In genomic region chr11:134851503-134852270, GRCh38 we compare ENCODE assay signal across 7 cellular contexts.
DNase-seq lines count a peak whose midpoint lies in the region; ATAC-seq, FAIRE-seq and TF ChIP-seq lines count a peak whose summit lies in the region.
"Not testable (repeated sequence)": the region's sequence is repeated elsewhere in the genome, so short reads cannot be mapped to it uniquely, and the experiment has no call there.

No MANE protein-coding gene starts in this region.

- not testable (repeated sequence) for TF ChIP-seq POLR2A in HCT116 (IDR thresholded peaks at IDR 0.05; ENCODE audit: borderline replicate concordance, extremely low read depth, insufficient read depth, insufficient read length); H1 (IDR thresholded peaks at IDR 0.05; ENCODE audit: control extremely low read depth in 1 of 2, low read depth in 2 of 2, low read length in 2 of 2); prostate gland (IDR thresholded peaks at IDR 0.05)

- not testable (repeated sequence) for H2BK120ac ChIP-seq in H1 (replicated peaks; ENCODE audit: low read depth, low read length)

- H2BK5ac ChIP-seq in H1 (ENCODE audit: low read depth, low read length) = not testable (repeated sequence)

- H3K27ac ChIP-seq in HCT116 (ENCODE audit: low read depth, low read length) = peak overlapping the region; percentile 50
- not testable (repeated sequence) for H3K27ac ChIP-seq in RWPE2 (ENCODE audit: poor library complexity, severe bottlenecking); astrocyte (ENCODE audit: low read depth, low read length); H1 (ENCODE audit: low read depth, low read length); prostate gland

- H3K18ac ChIP-seq in H1 (ENCODE audit: extremely low read depth, low read length) = 0 out of 2 replicates have a peak overlapping the region, but pooled peaks have one; percentile 53

- H3K9ac ChIP-seq in HCT116 (ENCODE audit: low read length) (peak overlapping the region; percentile 47), iPS-15b (ENCODE audit: low read depth, low read length) (peak overlapping the region; percentile 16)
- not testable (repeated sequence) for H3K9ac ChIP-seq in astrocyte (ENCODE audit: low read length); H1 (replicated peaks in 1 of 4; ENCODE audit: extremely low read depth in 1 of 4, low read depth in 3 of 4, low read length in 3 of 4)

- H3K36me3 Mint-ChIP-seq in astrocyte (ENCODE audit: low read depth, unreplicated experiment) = not testable (repeated sequence)

- H3K4me3 Mint-ChIP-seq in astrocyte (ENCODE audit: unreplicated experiment) = not testable (repeated sequence)

- POLR2A ChIA-PET in HCT116 (lab: Charles Lee); H1 (lab: Charles Lee; ENCODE audit: partially characterized antibody): not testable (repeated sequence)

- not testable (repeated sequence) for H3K23ac ChIP-seq in H1 (ENCODE audit: insufficient read length)

- not testable (repeated sequence) for TF ChIP-seq EP300 in H1 (IDR thresholded peaks at IDR 0.05; ENCODE audit: borderline replicate concordance in 1 of 2, low read depth in 2 of 2, low read length in 2 of 2)

- H3K27me3 Mint-ChIP-seq in astrocyte (ENCODE audit: low read depth, unreplicated experiment) = peaks cover 21% of the 10 kb centered on the region

- not testable (repeated sequence) for H3K4ac ChIP-seq in H1 (replicated peaks; ENCODE audit: insufficient read length, low read depth, low read length)

- peak overlapping the region; percentile 80; the same call in 1 of the 2 replicates for H2BK20ac ChIP-seq in H1 (ENCODE audit: low read length)

- not testable (repeated sequence) for H3K79me1 ChIP-seq in H1 (ENCODE audit: low read depth, low read length)

- CTCF ChIA-PET in HCT116 (lab: Charles Lee) = not testable (repeated sequence)
- CTCF ChIA-PET in H1 (lab: Charles Lee; ENCODE audit: partially characterized antibody) = interaction anchor here (1.0 to 3.1 kb wide), 6 partner anchors 9 to 278 kb away, joined by 3 to 22 read pairs (median 5); no protein-coding TSS in a partner anchor

- not testable (repeated sequence) for H3K36me3 ChIP-seq in HCT116 (ENCODE audit: control insufficient read depth in 1 of 2, insufficient read depth in 2 of 2, low read length in 2 of 2); MG63; RWPE2 (ENCODE audit: low read depth); astrocyte (ENCODE audit: insufficient read depth, low read length); H1 (ENCODE audit: control insufficient read depth in 2 of 4, insufficient read depth in 4 of 4, low read length in 3 of 4); iPS-15b (ENCODE audit: control insufficient read depth, insufficient read depth, low read length); prostate gland

- H4K8ac ChIP-seq in H1 (ENCODE audit: extremely low read depth, insufficient read depth, low read length) = peak overlapping the region; percentile 39; the same call in 1 of the 2 replicates

- H2BK15ac ChIP-seq in H1 (ENCODE audit: low read length) = not testable (repeated sequence)

- H3K4me1 Mint-ChIP-seq in astrocyte (ENCODE audit: low read depth, unreplicated experiment) = not testable (repeated sequence)

- H2AFZ ChIP-seq in HCT116 (ENCODE audit: low read depth, low read length, poor library complexity, severe bottlenecking) = peak overlapping the region; percentile 63
- not testable (repeated sequence) for H2AFZ ChIP-seq in astrocyte (ENCODE audit: low read depth, low read length)
- 0 out of 2 replicates have a peak overlapping the region, but pooled peaks have one; percentile 61 for H2AFZ ChIP-seq in H1 (ENCODE audit: low read length)

- not testable (repeated sequence) for TF ChIP-seq CTCF in HCT116 (IDR thresholded peaks at IDR 0.05 in 2 of 3, conservative IDR thresholded peaks at IDR 0.05 in 1 of 3; ENCODE audit: borderline replicate concordance in 1 of 3, insufficient read depth in 1 of 3, low read depth in 2 of 3, low read length in 2 of 3); RWPE2 (IDR thresholded peaks at IDR 0.05; ENCODE audit: poor library complexity, severe bottlenecking); astrocyte (IDR thresholded peaks at IDR 0.05; ENCODE audit: insufficient read depth, low read depth, low read length); H1 (IDR thresholded peaks at IDR 0.05; ENCODE audit: control extremely low read depth in 1 of 3, insufficient read depth in 1 of 3, low read depth in 1 of 3, low read length in 3 of 3); prostate gland (IDR thresholded peaks at IDR 0.05)

- H3K23me2 ChIP-seq in H1 (ENCODE audit: low read depth, low read length) = not testable (repeated sequence)

- BruUV-seq in HCT116 (replicated peaks; lab: Mats Ljungman, UMichigan) = TSS peak; percentile 99

- WGBS in H1 (ENCODE audit: extremely low coverage in 1 of 2, insufficient coverage in 1 of 2, insufficient read length in 1 of 2, insufficient replicate concordance in 2 of 2, low coverage in 1 of 2, low lambda C conversion rate in 2 of 2, missing lambda C conversion rate in 1 of 2), 2 experiments = 75% methylated on average over 22 of the region's 22 CpGs; no CpG with 5 or more reads in 1 of the 2 experiments
- WGBS in prostate gland = 41% methylated on average over 22 of the region's 22 CpGs

- ATAC-seq in HCT116 (peak; percentile 68), RWPE2 (ENCODE audit: low read depth) (peak; percentile 66)

- not testable (repeated sequence) for H3K9me3 ChIP-seq in HCT116 (ENCODE audit: control insufficient read depth in 1 of 2, insufficient read depth in 1 of 2, low read depth in 1 of 2, low read length in 2 of 2); MG63; RWPE2 (ENCODE audit: severe bottlenecking); astrocyte (ENCODE audit: insufficient read depth, low read depth, low read length); H1 (ENCODE audit: insufficient read depth in 2 of 2, low read depth in 1 of 2, low read length in 1 of 2); iPS-15b (ENCODE audit: control insufficient read depth, insufficient read depth, low read length); prostate gland

- not testable (repeated sequence) for H3K56ac ChIP-seq in H1 (replicated peaks; ENCODE audit: insufficient read length, low read depth, low read length)

- DNase-seq in HCT116 (ENCODE audit: low read depth, low spot score) = peak; percentile 98
- DNase-seq in MG63 = peak; percentile 11
- DNase-seq in RWPE2 (ENCODE audit: low spot score); astrocyte (ENCODE audit: low read depth): not testable (repeated sequence)
- DNase-seq in H1 (ENCODE audit: low read depth in 1 of 2, low spot score in 2 of 2) = peak in 1 of 2 experiments; percentile 55
- peak; percentile 25 for DNase-seq in prostate gland (ENCODE audit: low spot score)

- not testable (repeated sequence) for H3K9me2 ChIP-seq in HCT116 (ENCODE audit: insufficient read depth)

- not testable (repeated sequence) for H3K9me3 Mint-ChIP-seq in astrocyte (ENCODE audit: unreplicated experiment)

- not testable (repeated sequence) for H2BK12ac ChIP-seq in H1 (ENCODE audit: low read depth, low read length)

- not testable (repeated sequence) for H3K27me3 ChIP-seq in HCT116 (ENCODE audit: insufficient read depth, low read length); MG63; RWPE2 (ENCODE audit: insufficient read depth, poor library complexity, severe bottlenecking); astrocyte (ENCODE audit: insufficient read depth, low read length); H1 (replicated peaks in 1 of 4; ENCODE audit: control insufficient read depth in 3 of 4, extremely low read depth in 1 of 4, insufficient read depth in 3 of 4, low read length in 3 of 4); iPS-15b (ENCODE audit: control insufficient read depth, insufficient read depth, low read length); prostate gland (replicated peaks; ENCODE audit: insufficient read depth)

- peak overlapping the region; percentile 42 for H3K27ac Mint-ChIP-seq in astrocyte (ENCODE audit: unreplicated experiment)

- intact Hi-C loops in HCT116 (cut with micrococcal nuclease); prostate gland (cut with DNase I): not testable (repeated sequence)

- H3K14ac ChIP-seq in H1 (ENCODE audit: insufficient read length) = not testable (repeated sequence)

- not testable (repeated sequence) for H2AK5ac ChIP-seq in H1 (ENCODE audit: low read depth, low read length)

- H4K91ac ChIP-seq in H1 (replicated peaks; ENCODE audit: insufficient read length, low read length) = not testable (repeated sequence)

- not testable (repeated sequence) for TF ChIP-seq RAD21 in HCT116 (IDR thresholded peaks at IDR 0.05; ENCODE audit: low read depth); H1 (IDR thresholded peaks at IDR 0.05 in 1 of 2, conservative IDR thresholded peaks at IDR 0.05 in 1 of 2; ENCODE audit: low read depth in 2 of 2, low read length in 2 of 2)

- H4K20me1 ChIP-seq in HCT116 (ENCODE audit: insufficient read depth); astrocyte (ENCODE audit: insufficient read depth, low read length); H1 (replicated peaks in 1 of 2; ENCODE audit: control insufficient read depth in 1 of 2, insufficient read depth in 2 of 2, low read length in 2 of 2): not testable (repeated sequence)

- peaks cover 4 to 16% of the 10 kb centered on the region in 2 experiments; a peak in 3 of 4 replicates for H3K4me1 ChIP-seq in HCT116 (ENCODE audit: control insufficient read depth in 1 of 2, insufficient read depth in 2 of 2, low read length in 2 of 2)
- not testable (repeated sequence) for H3K4me1 ChIP-seq in RWPE2 (ENCODE audit: insufficient read depth, poor library complexity, severe bottlenecking); astrocyte (ENCODE audit: insufficient read depth, low read length); H1 (replicated peaks in 1 of 4; ENCODE audit: control insufficient read depth in 3 of 4, insufficient read depth in 4 of 4, low read length in 3 of 4); iPS-15b (ENCODE audit: control insufficient read depth, insufficient read depth, low read length); prostate gland (replicated peaks)

- not testable (repeated sequence) for H3K79me2 ChIP-seq in HCT116 (ENCODE audit: insufficient read depth, low read length); astrocyte (ENCODE audit: insufficient read depth, low read length); H1 (ENCODE audit: control insufficient read depth in 1 of 2, insufficient read depth in 2 of 2, low read length in 2 of 2)

- H3K4me3 ChIP-seq in HCT116 (replicated peaks in 1 of 2; ENCODE audit: low read depth in 1 of 2, low read length in 2 of 2) (peak overlapping the region; percentile 43 to 44), iPS-15b (ENCODE audit: low read depth, low read length) (peak overlapping the region; percentile 55), prostate gland (peak overlapping the region in 1 of 2 donors; percentile 5)
- not testable (repeated sequence) for H3K4me3 ChIP-seq in MG63; RWPE2 (ENCODE audit: severe bottlenecking); astrocyte (ENCODE audit: insufficient read depth, low read depth, low read length); H1 (ENCODE audit: extremely low read depth in 1 of 4, insufficient read depth in 2 of 4, low read depth in 3 of 4, low read length in 4 of 4)

- RAD21 ChIA-PET in HCT116 (lab: Charles Lee; ENCODE audit: low non-redundant PET in 1 of 2, low total read pairs in 2 of 2, uncharacterized antibody in 2 of 2, unreplicated experiment in 2 of 2) = not testable (repeated sequence)

- H4K5ac ChIP-seq in H1 (ENCODE audit: insufficient read length, low read depth, low read length) = not testable (repeated sequence)

- peak overlapping the region; percentile 84 for H3K4me2 ChIP-seq in HCT116 (ENCODE audit: low read length)
- not testable (repeated sequence) for H3K4me2 ChIP-seq in astrocyte (ENCODE audit: low read length)
- peak overlapping the region in 1 of 2 experiments; percentile 43; a peak in 2 of 4 replicates for H3K4me2 ChIP-seq in H1 (ENCODE audit: insufficient read depth in 1 of 2, low read depth in 2 of 2, low read length in 2 of 2)

- not testable (repeated sequence) for FAIRE-seq in astrocyte (lab: Jason Lieb, UNC)
- peak; percentile 32 for FAIRE-seq in H1 (lab: Jason Lieb, UNC)
